ENCODE assay signal across 8 cellular contexts in genomic region chr1:147928236-147929132, GRCh38. TPM values are rescaled to one million over a fixed set of nuclear protein-coding genes. Genes with fewer than 3 reads are reported as not detected.
DNase-seq lines count a peak whose midpoint lies in the region; ATAC-seq and TF ChIP-seq lines count a peak whose summit lies in the region.
"Not testable (repeated sequence)": the region's sequence is repeated elsewhere in the genome, so short reads cannot be mapped to it uniquely, and the experiment has no call there.

GPR89B (plus strand) TSS chr1:147928420; CDS start chr1:147928537, 117 bp downstream.

- 0% methylated on average over 44 to 57 of the region's 72 CpGs for WGBS in esophagus, 2 donors

- not testable (repeated sequence) for H3K27me3 ChIP-seq in PC-9 (ENCODE audit: insufficient read depth, low read depth); esophagus (ENCODE audit: control insufficient read depth in 1 of 2, insufficient read depth in 2 of 2, low read length in 2 of 2); mucosa of rectum (ENCODE audit: control insufficient read depth in 2 of 2, insufficient read depth in 2 of 2, low read length in 2 of 2)

- CTCF ChIA-PET in PC-9 (lab: Charles Lee) = not testable (repeated sequence)

- H3K27ac ChIP-seq in PC-9 (0 out of 2 replicates have a peak within 1 kb of the TSS, but pooled peaks have one; percentile 2), esophagus (ENCODE audit: low read depth in 2 of 2, low read length in 1 of 2) (peak within 1 kb of the TSS; percentile 90 to 94), mucosa of rectum (ENCODE audit: low read depth in 2 of 2, low read length in 2 of 2) (peak within 1 kb of the TSS; percentile 67 to 68)

- peak within 1 kb of the TSS; percentile 52 to 85 for H3K9ac ChIP-seq in mucosa of rectum (ENCODE audit: low read depth in 1 of 2, low read length in 2 of 2)

- peak; percentile 97 for ATAC-seq in GM21576 (IDR thresholded peaks at IDR 0.05; ENCODE audit: unreplicated experiment)

- TF ChIP-seq EP300 in Ishikawa (IDR thresholded peaks at IDR 0.05; ENCODE audit: borderline replicate concordance) = not testable (repeated sequence)

- TSS peak; percentile 60 for BruUV-seq in PC-9 (replicated peaks; lab: Mats Ljungman, UMichigan)

- not testable (repeated sequence) for TF ChIP-seq RAD21 in Ishikawa (IDR thresholded peaks at IDR 0.05; ENCODE audit: low read depth)

- H3K4me2 ChIP-seq in PC-9 = peak within 1 kb of the TSS; percentile 69

- not testable (repeated sequence) for H3K9me3 ChIP-seq in PC-9 (ENCODE audit: insufficient read depth, low read depth); esophagus (ENCODE audit: control insufficient read depth in 2 of 2, insufficient read depth in 1 of 2, low read depth in 1 of 2, low read length in 1 of 2); mucosa of rectum (ENCODE audit: control insufficient read depth in 2 of 2, low read length in 2 of 2)

- intact Hi-C loops in PC-9 (cut with micrococcal nuclease; ENCODE audit: unreplicated experiment) = not testable (repeated sequence)

- TF ChIP-seq CTCF in PC-9 (conservative IDR thresholded peaks at IDR 0.05) = not testable (repeated sequence)

- H3K4me3 ChIP-seq in PC-9 (peak within 1 kb of the TSS; percentile 73), esophagus (ENCODE audit: low read depth in 1 of 2, low read length in 2 of 2) (peak within 1 kb of the TSS; percentile 62 to 83), mucosa of rectum (ENCODE audit: low read length in 2 of 2) (peak within 1 kb of the TSS; percentile 82 to 87)

- not testable (repeated sequence) for H3K36me3 ChIP-seq in PC-9 (ENCODE audit: low read depth); esophagus (ENCODE audit: control insufficient read depth in 2 of 2, insufficient read depth in 2 of 2, low read length in 1 of 2); mucosa of rectum (ENCODE audit: control insufficient read depth in 2 of 2, insufficient read depth in 2 of 2, low read length in 2 of 2)

- H3K4me1 ChIP-seq in PC-9 (replicated peaks; ENCODE audit: insufficient read depth); esophagus (ENCODE audit: control insufficient read depth in 2 of 2, insufficient read depth in 2 of 2, low read length in 1 of 2); mucosa of rectum (ENCODE audit: control insufficient read depth in 2 of 2, insufficient read depth in 2 of 2, low read length in 2 of 2): not testable (repeated sequence)

- peaks cover 16% of the 10 kb centered on the region for H3K79me2 ChIP-seq in PC-9 (ENCODE audit: low read depth)

- H3F3A ChIP-seq in PC-9 (ENCODE audit: insufficient read depth, low read depth) = not testable (repeated sequence)

- H2AFZ ChIP-seq in PC-9 = peak within 1 kb of the TSS; percentile 83

- POLR2A ChIA-PET in PC-9 (lab: Charles Lee; ENCODE audit: unreplicated experiment) = not testable (repeated sequence)

- H3K9me2 ChIP-seq in PC-9 (ENCODE audit: insufficient read depth) = not testable (repeated sequence)

- not testable (repeated sequence) for H4K20me1 ChIP-seq in PC-9 (ENCODE audit: insufficient read depth)

- DNase-seq in DMS153 (lab: John Stamatoyannopoulos, UW) = peak; percentile 94
- peak; percentile 81 to 91 for DNase-seq in PC-9
- peak; percentile 94 for DNase-seq in activated T-cell treated with anti-CD3 and anti-CD28 coated beads for 48 hours (ENCODE audit: low read depth)
- peak; percentile 76 to 86 for DNase-seq in stimulated activated CD8-positive, alpha-beta memory T cell treated with anti-CD3 and anti-CD28 coated beads, Interleukin-4, amount 100 ng/mL, for 4 hours (ENCODE audit: low read depth in 2 of 2, low spot score in 1 of 2)

TF ChIP-seq in Ishikawa, 13 proteins besides CTCF, POLR2A, EP300 and RAD21:
- peak; percentile 65 for TF ChIP-seq MAX (IDR thresholded peaks at IDR 0.05)
- TF ChIP-seq TAF1 (IDR thresholded peaks at IDR 0.05; ENCODE audit: low read depth) = peak; percentile 75

RNA-seq across cellular contexts. Expression of gene GPR89B, which starts in this region (rescaled TPM):
- total RNA-seq in PC-9 (2021) = 13.6 and 15.9 TPM in 2 replicates
- 1 to 10 TPM; 7.6 to 9.7 TPM for polyA plus RNA-seq in esophagus

Comparison
In these comparisons a context has a peak if more than half of its experiments do, and no peak if none do; other contexts are left out.
1. Peak in every context shown above with its lines: DNase-seq, ATAC-seq, H3K4me3 ChIP-seq and H3K27ac ChIP-seq.
2. H3K27ac ChIP-seq: peak in every context shown above with its lines; median percentile 92 in esophagus; 68 in mucosa of rectum; 2 in PC-9.